9 cellular contexts compared by ENCODE assay signal in genomic region chr2:127080226-127080940, GRCh38. TPM values are rescaled to one million over a fixed set of nuclear protein-coding genes. Genes with fewer than 3 reads are reported as not detected.
DNase-seq lines count a peak whose midpoint lies in the region; ATAC-seq, FAIRE-seq and TF ChIP-seq lines count a peak whose summit lies in the region.
"Had no signal": no experiment of that assay in that cellular context is flagged by ENCODE, and none has a peak within 500 bp of the region (broad histone marks: within the 10 kb centered on the region; RNA-seq: fewer than 3 reads in every experiment).

No MANE protein-coding gene starts in this region.

- TF ChIP-seq POLR2A in adrenal gland (IDR thresholded peaks at IDR 0.05), result peak in 1 of 2 donors; percentile 45

- intact Hi-C loops in adrenal gland (cut with DNase I), result no loop called here

- H3K4me3 ChIP-seq in adrenal gland, result no peak overlapping the region
- H3K4me3 ChIP-seq in small intestine (ENCODE audit: low read depth in 1 of 2, low read length in 2 of 2), result peak overlapping the region in 1 of 2 donors; percentile 44

- peak; percentile 7 for ATAC-seq in GM19372 (IDR thresholded peaks at IDR 0.05; ENCODE audit: low read depth, unreplicated experiment)

- H3K27me3 ChIP-seq in adrenal gland (no peaks in the 10 kb centered on the region), small intestine (ENCODE audit: control insufficient read depth in 2 of 2, insufficient read depth in 2 of 2, low read length in 2 of 2) (no peaks in the 10 kb centered on the region)

- peaks cover 80 to 87% of the 10 kb centered on the region in 2 donors for H3K4me1 ChIP-seq in adrenal gland (replicated peaks in 1 of 2)
- peaks cover 3 to 22% of the 10 kb centered on the region in 2 donors for H3K4me1 ChIP-seq in small intestine (ENCODE audit: control insufficient read depth in 2 of 2, insufficient read depth in 1 of 2, low read depth in 1 of 2, low read length in 1 of 2)

- WGBS in adrenal gland, 4 donors, result 56 to 58% (median 56%) methylated on average over 10 to 14 of the region's 14 CpGs
- WGBS in small intestine, 3 donors, result 24 to 65% (median 33%) methylated on average over 13 to 14 of the region's 14 CpGs

- no peaks in the 10 kb centered on the region for H3K9me3 ChIP-seq in KOPT-K1 (ENCODE audit: insufficient read depth, low read length, poor library complexity, severe bottlenecking)
- H3K9me3 ChIP-seq in adrenal gland (replicated peaks in 1 of 3), result no peaks in the 10 kb centered on the region
- H3K9me3 ChIP-seq in small intestine (ENCODE audit: control insufficient read depth, low read depth), result no peaks in the 10 kb centered on the region

- peak overlapping the region; percentile 79 for H3K27ac ChIP-seq in KOPT-K1 (ENCODE audit: low read depth, low read length, poor library complexity, severe bottlenecking)
- H3K27ac ChIP-seq in adrenal gland, result peak overlapping the region; percentile 62 to 94 (median 87)
- H3K27ac ChIP-seq in small intestine (ENCODE audit: low read depth in 1 of 2, low read length in 1 of 2), result peak overlapping the region; percentile 34 to 59

- TF ChIP-seq CTCF in adrenal gland (IDR thresholded peaks at IDR 0.05), result no peak

- in situ Hi-C loops in G401 (cut with HindIII; ENCODE audit: low sequenced_read_pairs), result no loop called here

- FAIRE-seq in small intestine (lab: Jason Lieb, UNC) (no peak), frontal cortex (lab: Jason Lieb, UNC) (no peak)
- FAIRE-seq: endometrium had no signal

- peak; percentile 72 to 94 (median 88) for DNase-seq in adrenal gland
- peak; percentile 95 for DNase-seq in small intestine
- DNase-seq in G401 (ENCODE audit: low spot score), result no peak
- DNase-seq in frontal cortex (ENCODE audit: low spot score in 2 of 2), result no peak
- DNase-seq in inferior parietal cortex (ENCODE audit: extremely low spot score), result no peak
- no peak for DNase-seq in NCI-H1930 (lab: John Stamatoyannopoulos, UW)

- H3K36me3 ChIP-seq in KOPT-K1 (ENCODE audit: insufficient read depth, low read length) (no peaks in the 10 kb centered on the region), adrenal gland (replicated peaks in 1 of 2) (no peaks in the 10 kb centered on the region), small intestine (ENCODE audit: control insufficient read depth in 2 of 2, insufficient read depth in 2 of 2, low read length in 2 of 2) (no peaks in the 10 kb centered on the region)

RNA-seq across cellular contexts. Expression of gene BIN1, which starts 26.6 kb away (rescaled TPM):
- 100 to 1,000 TPM in 7 of 8 donors, 10 to 100 TPM in 1; 84.0 to 207 (median 134) TPM for total RNA-seq in adrenal gland
- polyA plus RNA-seq in adrenal gland, result 100 to 1,000 TPM in 1 of 3 donors, 10 to 100 TPM in 2; 80.3 to 113 (median 97.5) TPM
- polyA plus RNA-seq in small intestine, result 10 to 100 TPM in 2 of 3 donors, 1 to 10 TPM in 1; 6.7 to 40.7 (median 16.8) TPM
- total RNA-seq in G401 (2014; rRNA removed; shearing (Covaris generic)), result 11.1 and 14.2 TPM in 2 replicates
- 57.5 TPM for total RNA-seq in frontal cortex

Comparison
In these comparisons a context has a peak if more than half of its experiments do, and no peak if none do; other contexts are left out.
1. DNase-seq: peak in adrenal gland (7 of 7) and small intestine (single experiment); none in G401 (single experiment), frontal cortex (0 of 2), inferior parietal cortex (single experiment) and NCI-H1930 (0 of 2).
2. Peak in every context shown above with its lines, with median percentiles within 50 percentile points of each other: H3K27ac ChIP-seq.